In genomic region chr11:108154591-108154990, GRCh38 we compare ENCODE assay signal across 36 cellular contexts.
"Had no signal": no experiment of that assay in that cellular context is flagged by ENCODE, and none has a peak within 500 bp of the region (broad histone marks: within the 10 kb centered on the region; RNA-seq: fewer than 3 reads in every experiment).

No MANE protein-coding gene starts in this region.

- H3K27ac Mint-ChIP-seq: activated B cell treated with CpG ODN at 0.5 μM for 24 hours; activated CD4-positive, alpha-beta memory T cell treated with anti-CD3 and anti-CD28 coated beads for 36 hours; activated CD4-positive, alpha-beta T cell treated with anti-CD3 and anti-CD28 coated beads, Interleukin-2, amount 10 ng/mL, durations not matched to agents 24 days and 14 days; activated CD8-positive, alpha-beta T cell treated with anti-CD3 and anti-CD28 coated beads for 36 hours; activated naive CD4-positive, alpha-beta T cell treated with anti-CD3 and anti-CD28 coated beads for 36 hours; activated naive CD4-positive, alpha-beta T cell treated with anti-CD3 and anti-CD28 coated beads, Interleukin-2, amount 50 U/mL, for 72 hours; activated T-helper 17 cell treated with anti-CD3 and anti-CD28 coated beads, Interleukin-2, amount 50 U/mL, for 72 hours; T-helper 2 cell treated with Interferon-gamma antibody and Interleukin-4, amounts not matched to agents 5 μg/mL and 100 μg/mL, for 36 hours had no signal

- H3K9me3 Mint-ChIP-seq: activated B cell treated with CpG ODN at 0.5 μM for 24 hours; activated CD4-positive, alpha-beta memory T cell treated with anti-CD3 and anti-CD28 coated beads for 36 hours; activated CD4-positive, alpha-beta T cell treated with anti-CD3 and anti-CD28 coated beads, Interleukin-2, amount 10 ng/mL, durations not matched to agents 24 days and 14 days; activated CD8-positive, alpha-beta T cell treated with anti-CD3 and anti-CD28 coated beads for 36 hours; activated naive CD4-positive, alpha-beta T cell treated with anti-CD3 and anti-CD28 coated beads for 36 hours; activated naive CD4-positive, alpha-beta T cell treated with anti-CD3 and anti-CD28 coated beads, Interleukin-2, amount 50 U/mL, for 72 hours; activated T-cell treated with anti-CD3 and anti-CD28 coated beads, Interleukin-2, amount 50 U/mL, for 4 hours; activated T-cell treated with anti-CD3 and anti-CD28 coated beads, Interleukin-2, amount 50 U/mL, for 72 hours; activated T-helper 1 cell treated with anti-CD3 and anti-CD28 coated beads, Interleukin-12 subunit alpha, Interleukin-12 subunit beta, Interleukin-2, Interleukin-4 antibody, amounts not matched to agents 30 ng/mL and 10 ng/mL and 1 ng/mL, durations not matched to agents 14 hours and 24 hours and 36 hours; activated T-helper 17 cell treated with anti-CD3 and anti-CD28 coated beads, Interleukin-2, amount 50 U/mL, for 72 hours; T-helper 2 cell treated with Interferon-gamma antibody and Interleukin-4, amounts not matched to agents 5 μg/mL and 100 μg/mL, for 36 hours had no signal

- FAIRE-seq: astrocyte, TTC549 had no signal

- H3K27me3 ChIP-seq: adrenal gland, body of pancreas, brain microvascular endothelial cell, breast epithelium, colonic mucosa had no signal

- H3K27me3 Mint-ChIP-seq: activated B cell treated with CpG ODN at 0.5 μM for 24 hours; activated CD4-positive, alpha-beta memory T cell treated with anti-CD3 and anti-CD28 coated beads for 36 hours; activated CD4-positive, alpha-beta T cell treated with anti-CD3 and anti-CD28 coated beads, Interleukin-2, amount 10 ng/mL, durations not matched to agents 24 days and 14 days; activated CD8-positive, alpha-beta T cell treated with anti-CD3 and anti-CD28 coated beads for 36 hours; activated T-helper 17 cell treated with anti-CD3 and anti-CD28 coated beads, Interleukin-2, amount 50 U/mL, for 72 hours had no signal

- H3K36me3 ChIP-seq: breast epithelium, colonic mucosa had no signal

- ATAC-seq: activated CD8-positive, alpha-beta T cell treated with anti-CD3 and anti-CD28 coated beads for 36 hours; activated naive CD4-positive, alpha-beta T cell treated with anti-CD3 and anti-CD28 coated beads, Interleukin-2, amount 50 U/mL, for 72 hours; activated T-cell treated with anti-CD3 and anti-CD28 coated beads, Interleukin-2, amount 50 U/mL, for 4 hours; activated T-cell treated with anti-CD3 and anti-CD28 coated beads, Interleukin-2, amount 50 U/mL, for 72 hours; activated T-helper 17 cell treated with anti-CD3 and anti-CD28 coated beads, Interleukin-2, amount 50 U/mL, for 72 hours; body of pancreas had no signal

- H3K4me3 Mint-ChIP-seq: activated B cell treated with CpG ODN at 0.5 μM for 24 hours; activated CD4-positive, alpha-beta memory T cell treated with anti-CD3 and anti-CD28 coated beads for 36 hours; activated CD4-positive, alpha-beta T cell treated with anti-CD3 and anti-CD28 coated beads, Interleukin-2, amount 10 ng/mL, durations not matched to agents 24 days and 14 days; activated CD8-positive, alpha-beta T cell treated with anti-CD3 and anti-CD28 coated beads for 36 hours; activated naive CD4-positive, alpha-beta T cell treated with anti-CD3 and anti-CD28 coated beads for 36 hours; activated T-cell treated with anti-CD3 and anti-CD28 coated beads, Interleukin-2, amount 50 U/mL, for 4 hours; activated T-cell treated with anti-CD3 and anti-CD28 coated beads, Interleukin-2, amount 50 U/mL, for 72 hours; activated T-helper 1 cell treated with anti-CD3 and anti-CD28 coated beads, Interleukin-12 subunit alpha, Interleukin-12 subunit beta, Interleukin-2, Interleukin-4 antibody, amounts not matched to agents 30 ng/mL and 10 ng/mL and 1 ng/mL, durations not matched to agents 14 hours and 24 hours and 36 hours; activated T-helper 17 cell treated with anti-CD3 and anti-CD28 coated beads, Interleukin-2, amount 50 U/mL, for 72 hours; T-helper 2 cell treated with Interferon-gamma antibody and Interleukin-4, amounts not matched to agents 5 μg/mL and 100 μg/mL, for 36 hours had no signal

- H3K4me3 ChIP-seq: adrenal gland, body of pancreas, breast epithelium, colonic mucosa had no signal

- H3K4me1 Mint-ChIP-seq: activated B cell treated with CpG ODN at 0.5 μM for 24 hours; activated CD4-positive, alpha-beta T cell treated with anti-CD3 and anti-CD28 coated beads, Interleukin-2, amount 10 ng/mL, durations not matched to agents 24 days and 14 days; activated T-helper 17 cell treated with anti-CD3 and anti-CD28 coated beads, Interleukin-2, amount 50 U/mL, for 72 hours had no signal

- H3K4me1 ChIP-seq: body of pancreas, breast epithelium, colonic mucosa had no signal

- H3K27ac ChIP-seq: adrenal gland, body of pancreas, brain microvascular endothelial cell, breast epithelium, colonic mucosa, VCaP had no signal

- H3K9me3 ChIP-seq: adrenal gland, body of pancreas, breast epithelium, colonic mucosa had no signal

- DNase-seq: activated B cell treated with CpG ODN at 0.5 μM for 24 hours; activated CD4-positive, alpha-beta memory T cell treated with anti-CD3 and anti-CD28 coated beads for 36 hours; activated CD4-positive, alpha-beta T cell treated with anti-CD3 and anti-CD28 coated beads for 4 hours; activated CD4-positive, alpha-beta T cell treated with anti-CD3 and anti-CD28 coated beads, Interleukin-2, amount 10 ng/mL, durations not matched to agents 24 days and 14 days; activated CD4-positive, alpha-beta T cell treated with anti-CD3 and anti-CD28 coated beads, Interleukin-2, amount 50 U/mL, for 1 hour; activated CD4-positive, alpha-beta T cell treated with anti-CD3 and anti-CD28 coated beads, Interleukin-2, amount 50 U/mL, for 4 hours; activated CD4-positive, CD25-positive, alpha-beta regulatory T cell treated with anti-CD3 and anti-CD28 coated beads, Interleukin-2, amount 50 U/mL, for 72 hours; activated CD8-positive, alpha-beta memory T cell treated with anti-CD3 and anti-CD28 coated beads, Interleukin-2, amount 50 U/mL, for 4 hours; activated CD8-positive, alpha-beta T cell treated with anti-CD3 and anti-CD28 coated beads for 36 hours; activated effector memory CD4-positive, alpha-beta T cell treated with anti-CD3 and anti-CD28 coated beads, Interleukin-2, amount 50 U/mL, for 16 hours; activated gamma-delta T cell treated with Interleukin-2 at 50 U/mL for 16 hours; activated naive CD4-positive, alpha-beta T cell; activated naive CD4-positive, alpha-beta T cell treated with anti-CD3 and anti-CD28 coated beads for 36 hours; activated naive CD4-positive, alpha-beta T cell treated with anti-CD3 and anti-CD28 coated beads, Interleukin-2, amount 50 U/mL, for 16 hours; activated T-cell treated with anti-CD3 and anti-CD28 coated beads for 4 hours; activated T-cell treated with anti-CD3 and anti-CD28 coated beads, Interleukin-2, amount 50 U/mL, for 1 hour; activated T-cell treated with anti-CD3 and anti-CD28 coated beads, Interleukin-2, amount 50 U/mL, for 4 hours; activated T-cell treated with anti-CD3 and anti-CD28 coated beads, Interleukin-2, amount 50 U/mL, for 72 hours; adrenal gland; amniotic stem cell; aorta; body of pancreas; brain microvascular endothelial cell; central memory CD4-positive, alpha-beta T cell; cerebellar nuclear complex; colonic mucosa; T-helper 2 cell; T-helper 9 cell had no signal
